In genomic region chr21:33019885-33020557, GRCh38 we compare ENCODE assay signal across 14 cellular contexts. TPM values are rescaled to one million over a fixed set of nuclear protein-coding genes. Genes with fewer than 3 reads are reported as not detected.
DNase-seq lines count a peak whose midpoint lies in the region; ATAC-seq, FAIRE-seq and TF ChIP-seq lines count a peak whose summit lies in the region.
"Had no signal": no experiment of that assay in that cellular context is flagged by ENCODE, and none has a peak within 500 bp of the region (broad histone marks: within the 10 kb centered on the region; RNA-seq: fewer than 3 reads in every experiment).

No MANE protein-coding gene starts in this region.

- no peak overlapping the region for H3K23ac ChIP-seq in H1 (ENCODE audit: insufficient read length)

- no peak overlapping the region for H4K5ac ChIP-seq in H1 (ENCODE audit: insufficient read length, low read depth, low read length)

- H3K27me3 ChIP-seq in HUES64 (ENCODE audit: insufficient read depth, low read length) = peaks cover 100% of the 10 kb centered on the region
- peaks cover 70 to 79% (median 77%) of the 10 kb centered on the region in 4 experiments for H3K27me3 ChIP-seq in H1 (replicated peaks in 1 of 4; ENCODE audit: control insufficient read depth in 3 of 4, extremely low read depth in 1 of 4, insufficient read depth in 3 of 4, low read length in 3 of 4)
- H3K27me3 ChIP-seq in neural progenitor cell = peaks cover 100% of the 10 kb centered on the region

- H3K27ac ChIP-seq in HUES64 (ENCODE audit: low read depth, low read length) (no peak overlapping the region), H1 (ENCODE audit: low read depth, low read length) (no peak overlapping the region), neural progenitor cell (no peak overlapping the region)
- H3K27ac ChIP-seq: 22Rv1 had no signal

- H3K79me2 ChIP-seq in H1 (ENCODE audit: control insufficient read depth in 1 of 2, insufficient read depth in 2 of 2, low read length in 2 of 2) (no peaks in the 10 kb centered on the region), neural progenitor cell (ENCODE audit: low read depth) (no peaks in the 10 kb centered on the region)

- peak overlapping the region; percentile 76 for H3K4me3 Mint-ChIP-seq in neural progenitor cell
- H3K4me3 Mint-ChIP-seq: activated B cell treated with CpG ODN at 0.5 μM for 24 hours had no signal

- 0 out of 2 replicates have a peak overlapping the region, but pooled peaks have one; percentile 50 for H2BK12ac ChIP-seq in H1 (ENCODE audit: low read depth, low read length)

- H2BK20ac ChIP-seq in H1 (ENCODE audit: low read length) = no peak overlapping the region

- no peak overlapping the region for H4K8ac ChIP-seq in H1 (ENCODE audit: extremely low read depth, insufficient read depth, low read length)

- 2% methylated on average over 55 of the region's 55 CpGs for WGBS in HUES64
- 14% methylated on average over 42 of the region's 55 CpGs; no CpG with 5 or more reads in 1 of the 2 experiments for WGBS in H1 (ENCODE audit: extremely low coverage in 1 of 2, insufficient coverage in 1 of 2, insufficient read length in 1 of 2, insufficient replicate concordance in 2 of 2, low coverage in 1 of 2, low lambda C conversion rate in 2 of 2, missing lambda C conversion rate in 1 of 2), 2 experiments

- no peak; a peak in 1 of 4 replicates for TF ChIP-seq RAD21 in H1 (IDR thresholded peaks at IDR 0.05 in 1 of 2, conservative IDR thresholded peaks at IDR 0.05 in 1 of 2; ENCODE audit: low read depth in 2 of 2, low read length in 2 of 2)

- POLR2A ChIA-PET in H1 (lab: Charles Lee; ENCODE audit: partially characterized antibody) = interaction anchor here (1.5 kb wide), 1 partner anchor 10 kb away, joined by 7 read pairs; no protein-coding TSS in a partner anchor

- CTCF ChIA-PET in H1 (lab: Charles Lee; ENCODE audit: partially characterized antibody) = interaction anchor here (0.6 to 1.9 kb wide), 4 partner anchors 10 to 244 kb away, joined by 4 to 7 read pairs (median 4); no protein-coding TSS in a partner anchor

- DNase-seq in DMS 273 (lab: John Stamatoyannopoulos, UW; ENCODE audit: unreplicated experiment) = peak; percentile 56
- DNase-seq in DMS 273 treated with DMSO at 0.1 percent for 48 hours (lab: John Stamatoyannopoulos, UW) = no peak
- peak in 1 of 2 experiments; percentile 77 for DNase-seq in H1 (ENCODE audit: low read depth in 1 of 2, low spot score in 2 of 2)
- peak; percentile 72 for DNase-seq in neural progenitor cell (ENCODE audit: low spot score)
- no peak for DNase-seq in DMS153 treated with DMSO at 0.1 percent for 48 hours (lab: John Stamatoyannopoulos, UW; ENCODE audit: unreplicated experiment)
- no peak for DNase-seq in left colon
- DNase-seq: activated B cell treated with CpG ODN at 0.5 μM for 24 hours, HCEC 1CT, hippocampal formation, NCI-H774 had no signal

- ATAC-seq in GM19324 (IDR thresholded peaks at IDR 0.05; ENCODE audit: low FRiP score, unreplicated experiment) (no peak), left colon (no peak)

- no peak overlapping the region for H3K56ac ChIP-seq in H1 (replicated peaks; ENCODE audit: insufficient read length, low read depth, low read length)

- H3K36me3 Mint-ChIP-seq in neural progenitor cell = peaks cover 4% of the 10 kb centered on the region

- H3K9ac ChIP-seq in HUES64 (ENCODE audit: low read depth, low read length) = no peak overlapping the region; the same call in 1 of the 2 replicates
- no peak overlapping the region; a peak in 1 of 7 replicates for H3K9ac ChIP-seq in H1 (replicated peaks in 1 of 4; ENCODE audit: extremely low read depth in 1 of 4, low read depth in 3 of 4, low read length in 3 of 4)
- no peak overlapping the region for H3K9ac ChIP-seq in neural progenitor cell

- no peaks in the 10 kb centered on the region for H3K9me3 ChIP-seq in HUES64 (ENCODE audit: insufficient read depth, low read depth, low read length)
- H3K9me3 ChIP-seq in H1 (ENCODE audit: insufficient read depth in 2 of 2, low read depth in 1 of 2, low read length in 1 of 2) = no peaks in the 10 kb centered on the region; a peak in 1 of 4 replicates
- no peaks in the 10 kb centered on the region for H3K9me3 ChIP-seq in neural progenitor cell (ENCODE audit: low read depth)

- H2BK120ac ChIP-seq in H1 (replicated peaks; ENCODE audit: low read depth, low read length) = no peak overlapping the region

- peaks cover 17% of the 10 kb centered on the region; the same call in 1 of the 2 replicates for H3K4me1 ChIP-seq in HUES64 (ENCODE audit: insufficient read depth, low read length)
- H3K4me1 ChIP-seq in H1 (replicated peaks in 1 of 4; ENCODE audit: control insufficient read depth in 3 of 4, insufficient read depth in 4 of 4, low read length in 3 of 4) = peaks cover 6 to 11% (median 10%) of the 10 kb centered on the region in 4 experiments
- peaks cover 31% of the 10 kb centered on the region for H3K4me1 ChIP-seq in neural progenitor cell

- H3K27me3 Mint-ChIP-seq in neural progenitor cell (ENCODE audit: insufficient read depth, low read depth) = peaks cover 68% of the 10 kb centered on the region

- H3K23me2 ChIP-seq in H1 (ENCODE audit: low read depth, low read length) = peaks cover 10% of the 10 kb centered on the region

- H3K4me2 ChIP-seq in H1 (ENCODE audit: insufficient read depth in 1 of 2, low read depth in 2 of 2, low read length in 2 of 2) (peak overlapping the region; percentile 66 to 67), neural progenitor cell (peak overlapping the region; percentile 88)

- peak overlapping the region; percentile 47 for H3K4me3 ChIP-seq in HUES64 (ENCODE audit: low read length)
- H3K4me3 ChIP-seq in H1 (ENCODE audit: extremely low read depth in 1 of 4, insufficient read depth in 2 of 4, low read depth in 3 of 4, low read length in 4 of 4) = peak overlapping the region; percentile 5 to 56 (median 32); a peak in 7 of 8 replicates
- H3K4me3 ChIP-seq in neural progenitor cell = peak overlapping the region; percentile 53

- H3K9me3 Mint-ChIP-seq in neural progenitor cell = peaks cover 16% of the 10 kb centered on the region
- H3K9me3 Mint-ChIP-seq: activated B cell treated with CpG ODN at 0.5 μM for 24 hours had no signal

- peaks cover 26% of the 10 kb centered on the region for H3F3A ChIP-seq in neural progenitor cell (ENCODE audit: low read depth)

- H3K79me1 ChIP-seq in H1 (ENCODE audit: low read depth, low read length) = no peaks in the 10 kb centered on the region

- no peak overlapping the region for H3K27ac Mint-ChIP-seq in neural progenitor cell
- H3K27ac Mint-ChIP-seq: activated B cell treated with CpG ODN at 0.5 μM for 24 hours had no signal

- no peak overlapping the region; the same call in 1 of the 2 replicates for H2BK15ac ChIP-seq in H1 (ENCODE audit: low read length)

- H2BK5ac ChIP-seq in H1 (ENCODE audit: low read depth, low read length) = no peak overlapping the region

- TF ChIP-seq CTCF in H1 (IDR thresholded peaks at IDR 0.05; ENCODE audit: control extremely low read depth in 1 of 3, insufficient read depth in 1 of 3, low read depth in 1 of 3, low read length in 3 of 3) (no peak), neural progenitor cell (IDR thresholded peaks at IDR 0.05) (no peak)

- H2AFZ ChIP-seq in H1 (ENCODE audit: low read length) (no peak overlapping the region; the same call in 1 of the 2 replicates), neural progenitor cell (replicated peaks) (peak overlapping the region; percentile 55)

- H3K36me3 ChIP-seq in HUES64 (ENCODE audit: insufficient read depth, low read length) (no peaks in the 10 kb centered on the region), H1 (ENCODE audit: control insufficient read depth in 2 of 4, insufficient read depth in 4 of 4, low read length in 3 of 4) (no peaks in the 10 kb centered on the region), neural progenitor cell (no peaks in the 10 kb centered on the region)

- TF ChIP-seq POLR2A in H1 (IDR thresholded peaks at IDR 0.05; ENCODE audit: control extremely low read depth in 1 of 2, low read depth in 2 of 2, low read length in 2 of 2) = no peak

- H3K18ac ChIP-seq in H1 (ENCODE audit: extremely low read depth, low read length) = peak overlapping the region; percentile 19

- intact Hi-C loops in left colon (cut with DNase I, micrococcal nuclease) = no loop called here

- H3K4ac ChIP-seq in H1 (replicated peaks; ENCODE audit: insufficient read length, low read depth, low read length) = no peak overlapping the region

- H3K4me1 Mint-ChIP-seq in neural progenitor cell = peaks cover 32% of the 10 kb centered on the region

- no peak overlapping the region for H3K14ac ChIP-seq in H1 (ENCODE audit: insufficient read length)

- no peak for FAIRE-seq in H1 (lab: Jason Lieb, UNC)

- no peak for TF ChIP-seq EP300 in H1 (IDR thresholded peaks at IDR 0.05; ENCODE audit: borderline replicate concordance in 1 of 2, low read depth in 2 of 2, low read length in 2 of 2)

- H4K91ac ChIP-seq in H1 (replicated peaks; ENCODE audit: insufficient read length, low read length) = no peak overlapping the region

- H4K20me1 ChIP-seq in H1 (replicated peaks in 1 of 2; ENCODE audit: control insufficient read depth in 1 of 2, insufficient read depth in 2 of 2, low read length in 2 of 2) (peaks cover 7 to 9% of the 10 kb centered on the region in 2 experiments), neural progenitor cell (ENCODE audit: low read depth) (peaks cover 77% of the 10 kb centered on the region)

- H2AK5ac ChIP-seq in H1 (ENCODE audit: low read depth, low read length) = no peak overlapping the region

RNA-seq across cellular contexts. Expression of gene OLIG2, which starts 5.7 kb away (rescaled TPM):
- polyA plus RNA-seq in HUES64 (2013, experiment 1 of 2) = 0.10 TPM
- 0.32 TPM for polyA plus RNA-seq in HUES64 (2013, experiment 2 of 2)
- total RNA-seq in H1 (2021; fragmentation: NEBNext Ultra II Directional; extraction: Animal tissue kit (Norgen Biotek cat#: 25700)) = 0.11 TPM in 1 of 2 replicates, not detected in the other
- 0.79 and 0.93 TPM in 2 replicates for polyA plus RNA-seq in H1 (2011; rRNA removed)
- 0.81 TPM for polyA plus RNA-seq in H1 (2011; cell fraction: cytosol; rRNA removed)
- polyA plus RNA-seq in H1 (2011; cell fraction: nucleus; rRNA removed) = 0.68 TPM
- polyA plus RNA-seq in H1 (2012, experiment 1 of 2) = 0.57 to 1.3 TPM (median 0.75 TPM) in 4 replicates
- polyA plus RNA-seq in H1 (2012, experiment 2 of 2) = 0.79 TPM
- polyA plus RNA-seq in H1 (2013, experiment 1 of 2) = 1.0 TPM
- polyA plus RNA-seq in H1 (2013, experiment 2 of 2) = 0.99 TPM
- polyA minus RNA-seq in H1 (2011; rRNA and poly(A)+ RNA removed) = 0.20 and 0.35 TPM in 2 replicates
- 1.8 TPM for polyA minus RNA-seq in H1 (2011; cell fraction: cytosol; rRNA and poly(A)+ RNA removed)
- polyA minus RNA-seq in H1 (2011; cell fraction: nucleus; rRNA and poly(A)+ RNA removed) = 1.2 TPM
- total RNA-seq in neural progenitor cell (ENCODE audit: low replicate concordance) (0.15 TPM in 1 of 2 replicates, not detected in the other), left colon (not detected)
- total RNA-seq: activated B cell treated with CpG ODN at 0.5 μM for 24 hours, renal cortical epithelial cell had no signal

RNA-seq across cellular contexts. Expression of gene OLIG1, which starts 49.9 kb away (rescaled TPM):
- polyA plus RNA-seq in HUES64 (2013, experiment 1 of 2) = 0.25 TPM
- polyA plus RNA-seq in HUES64 (2013, experiment 2 of 2) = 0.57 TPM
- 0.65 and 0.73 TPM in 2 replicates for total RNA-seq in H1 (2021; fragmentation: NEBNext Ultra II Directional; extraction: Animal tissue kit (Norgen Biotek cat#: 25700))
- 1.2 and 1.4 TPM in 2 replicates for polyA plus RNA-seq in H1 (2011; rRNA removed)
- 0.81 TPM for polyA plus RNA-seq in H1 (2011; cell fraction: cytosol; rRNA removed)
- 2.1 TPM for polyA plus RNA-seq in H1 (2011; cell fraction: nucleus; rRNA removed)
- polyA plus RNA-seq in H1 (2012, experiment 1 of 2) = 0.50 to 0.98 TPM (median 0.89 TPM) in 4 replicates
- polyA plus RNA-seq in H1 (2012, experiment 2 of 2) = 0.20 TPM
- polyA plus RNA-seq in H1 (2013, experiment 1 of 2) = 0.26 TPM
- 0.46 TPM for polyA plus RNA-seq in H1 (2013, experiment 2 of 2)
- polyA minus RNA-seq in H1 (2011; rRNA and poly(A)+ RNA removed) = not detected in 2 replicates
- 0.51 TPM for polyA minus RNA-seq in H1 (2011; cell fraction: cytosol; rRNA and poly(A)+ RNA removed)
- polyA minus RNA-seq in H1 (2011; cell fraction: nucleus; rRNA and poly(A)+ RNA removed) = 0.80 TPM
- total RNA-seq in neural progenitor cell (ENCODE audit: low replicate concordance) (not detected in 2 replicates), left colon (not detected)
- total RNA-seq: activated B cell treated with CpG ODN at 0.5 μM for 24 hours, renal cortical epithelial cell had no signal

Comparison
In these comparisons a context has a peak if more than half of its experiments do, and no peak if none do; other contexts are left out.
1. DNase-seq: peak in DMS 273 (single experiment) and neural progenitor cell (single experiment); none in DMS 273 treated with DMSO at 0.1 percent for 48 hours (single experiment), DMS153 treated with DMSO at 0.1 percent for 48 hours (single experiment) and left colon (0 of 2).
2. Peak in every context shown above with its lines, with median percentiles within 50 percentile points of each other: H3K4me3 ChIP-seq.